Comparison of ENCODE assay signal across 20 cellular contexts in the genomic region with DNA sequence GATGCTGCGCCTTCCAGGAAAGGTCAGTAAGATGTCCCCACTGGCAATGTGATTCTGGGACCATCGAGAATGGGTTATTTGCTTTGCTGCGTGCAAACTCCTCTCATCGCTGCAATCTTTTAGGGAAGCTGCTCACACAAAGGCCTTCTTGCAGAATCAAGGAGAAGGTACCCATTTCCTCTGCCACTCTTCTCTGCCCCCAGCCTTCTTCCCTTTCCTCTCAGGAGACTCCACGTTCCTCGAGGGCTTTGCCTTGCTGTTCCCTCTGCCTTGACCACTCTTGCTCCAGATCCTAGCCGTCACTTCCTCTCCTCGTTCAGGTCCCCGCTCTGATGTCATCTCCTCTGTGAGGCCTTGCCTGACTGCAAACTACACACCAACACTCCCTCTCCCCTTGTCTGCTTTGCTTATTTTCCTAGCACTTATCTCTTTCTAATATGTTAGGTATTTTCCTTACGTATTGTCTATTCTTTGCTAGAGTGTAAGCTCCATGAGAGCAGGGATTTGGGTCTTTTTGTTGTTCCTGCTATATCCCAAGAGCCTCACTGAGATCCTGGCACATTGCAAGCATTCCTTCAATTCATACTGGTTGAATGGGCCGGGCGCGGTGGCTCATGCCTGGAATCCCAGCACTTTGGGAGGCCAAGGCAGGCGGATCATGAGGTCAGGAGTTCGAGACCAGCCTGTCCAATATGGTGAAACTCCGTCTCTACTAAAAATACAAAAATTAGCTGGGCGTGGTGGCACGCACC. TPM values are rescaled to one million over a fixed set of nuclear protein-coding genes. Genes with fewer than 3 reads are reported as not detected.
DNase-seq lines count a peak whose midpoint lies in the region; ATAC-seq and TF ChIP-seq lines count a peak whose summit lies in the region.
"Had no signal": no experiment of that assay in that cellular context is flagged by ENCODE, and none has a peak within 500 bp of the region (broad histone marks: within the 10 kb centered on the region; RNA-seq: fewer than 3 reads in every experiment).

No MANE protein-coding gene starts in this region.

- H3K4me3 ChIP-seq in body of pancreas (no peak overlapping the region), stomach (no peak overlapping the region), suprapubic skin (no peak overlapping the region)
- H3K4me3 ChIP-seq: lower lobe of right lung, SJSA1, testis had no signal

- TF ChIP-seq EP300 in stomach (IDR thresholded peaks at IDR 0.05), result no peak
- TF ChIP-seq EP300 in suprapubic skin (IDR thresholded peaks at IDR 0.05), result no peak

- H3K27me3 ChIP-seq in body of pancreas (no peaks in the 10 kb centered on the region), stomach (no peaks in the 10 kb centered on the region), suprapubic skin (no peaks in the 10 kb centered on the region)
- H3K27me3 ChIP-seq: foreskin keratinocyte, SJSA1, testis had no signal

- H3K9me3 Mint-ChIP-seq in IgD-negative memory B cell, result no peaks in the 10 kb centered on the region
- H3K9me3 Mint-ChIP-seq: activated T-cell treated with anti-CD3 and anti-CD28 coated beads, Interleukin-2, amount 50 U/mL, for 72 hours; natural killer cell treated with Interleukin-12 subunit alpha and Interleukin-12 subunit beta and Interleukin-15 and Interleukin-18, amount 100 ng/mL, for 72 hours had no signal

- H3K4me1 ChIP-seq in body of pancreas, result peaks cover 45% of the 10 kb centered on the region
- H3K4me1 ChIP-seq in stomach, result peaks cover 22 to 53% (median 37%) of the 10 kb centered on the region in 4 donors
- H3K4me1 ChIP-seq in suprapubic skin, result peaks cover 36% of the 10 kb centered on the region
- H3K4me1 ChIP-seq: foreskin keratinocyte, testis had no signal

- peak overlapping the region in 2 of 4 donors; percentile 29 to 35 for H3K4me3 Mint-ChIP-seq in IgD-negative memory B cell
- H3K4me3 Mint-ChIP-seq: activated T-cell treated with anti-CD3 and anti-CD28 coated beads, Interleukin-2, amount 50 U/mL, for 72 hours; natural killer cell treated with Interleukin-12 subunit alpha and Interleukin-12 subunit beta and Interleukin-15 and Interleukin-18, amount 100 ng/mL, for 72 hours had no signal

- WGBS in body of pancreas, 2 donors, result 78 to 84% methylated on average over 17 to 18 of the region's 18 CpGs
- 74 to 87% (median 83%) methylated on average over 17 to 18 of the region's 18 CpGs for WGBS in stomach, 5 donors
- WGBS in suprapubic skin, result 90% methylated on average over 18 of the region's 18 CpGs

- H3K27ac ChIP-seq in body of pancreas (peak overlapping the region in 3 of 4 donors; percentile 64 to 86 (median 75)), stomach (peak overlapping the region in 3 of 5 donors; percentile 75 to 85 (median 78)), suprapubic skin (no peak overlapping the region)
- H3K27ac ChIP-seq: foreskin keratinocyte, HL-60, SJSA1, testis had no signal

- peak; percentile 20 for DNase-seq in DMS53 (lab: John Stamatoyannopoulos, UW)
- no peak for DNase-seq in DMS53 treated with DMSO at 0.1 percent for 48 hours (lab: John Stamatoyannopoulos, UW; ENCODE audit: unreplicated experiment)
- peak in 1 of 4 donors; percentile 50 for DNase-seq in body of pancreas
- DNase-seq in stomach, result no peak
- no peak for DNase-seq in suprapubic skin (ENCODE audit: low spot score in 2 of 2)
- DNase-seq: 8988T; activated CD4-positive, alpha-beta T cell treated with anti-CD3 and anti-CD28 coated beads, Interleukin-2, amount 50 U/mL, for 4 hours; activated T-cell treated with anti-CD3 and anti-CD28 coated beads, Interleukin-2, amount 50 U/mL, for 72 hours; caudate nucleus; COR-L47; foreskin keratinocyte; lower lobe of right lung; NCI-H446; testis had no signal

- H3K36me3 ChIP-seq in body of pancreas (replicated peaks in 1 of 2; ENCODE audit: insufficient read depth in 1 of 2, low read depth in 2 of 2) (peaks cover 0 to 1% of the 10 kb centered on the region in 2 donors), stomach (peaks cover 11 to 32% (median 25%) of the 10 kb centered on the region in 4 donors), suprapubic skin (peaks cover 24% of the 10 kb centered on the region)

- H3K27me3 Mint-ChIP-seq in IgD-negative memory B cell, result peaks cover 12% of the 10 kb centered on the region

- peak overlapping the region; percentile 19 to 90 (median 47) for H3K27ac Mint-ChIP-seq in IgD-negative memory B cell
- H3K27ac Mint-ChIP-seq: activated T-cell treated with anti-CD3 and anti-CD28 coated beads, Interleukin-2, amount 50 U/mL, for 72 hours had no signal

- no peak for ATAC-seq in body of pancreas
- no peak for ATAC-seq in GM21447 (IDR thresholded peaks at IDR 0.05; ENCODE audit: unreplicated experiment)
- no peak for ATAC-seq in HG03432 (IDR thresholded peaks at IDR 0.05; ENCODE audit: unreplicated experiment)
- ATAC-seq: activated T-cell treated with anti-CD3 and anti-CD28 coated beads, Interleukin-2, amount 50 U/mL, for 72 hours; foreskin keratinocyte; natural killer cell treated with Interleukin-12 subunit alpha and Interleukin-12 subunit beta and Interleukin-15 and Interleukin-18, amount 100 ng/mL, for 72 hours had no signal

- peaks cover 17 to 26% (median 26%) of the 10 kb centered on the region in 3 donors for H3K4me1 Mint-ChIP-seq in IgD-negative memory B cell

- TF ChIP-seq CTCF in body of pancreas (IDR thresholded peaks at IDR 0.05) (no peak), stomach (IDR thresholded peaks at IDR 0.05) (no peak), suprapubic skin (IDR thresholded peaks at IDR 0.05) (no peak)

- H3K9me3 ChIP-seq in body of pancreas (no peaks in the 10 kb centered on the region), stomach (no peaks in the 10 kb centered on the region), suprapubic skin (no peaks in the 10 kb centered on the region)
- H3K9me3 ChIP-seq: lower lobe of right lung, SJSA1, testis had no signal

- TF ChIP-seq POLR2A in body of pancreas (IDR thresholded peaks at IDR 0.05), result no peak
- TF ChIP-seq POLR2A in stomach (IDR thresholded peaks at IDR 0.05), result no peak
- TF ChIP-seq POLR2A in suprapubic skin (IDR thresholded peaks at IDR 0.05), result no peak

- H3K36me3 Mint-ChIP-seq in IgD-negative memory B cell, result no peaks in the 10 kb centered on the region
- H3K36me3 Mint-ChIP-seq: natural killer cell treated with Interleukin-12 subunit alpha and Interleukin-12 subunit beta and Interleukin-15 and Interleukin-18, amount 100 ng/mL, for 72 hours had no signal

- intact Hi-C loops in body of pancreas (cut with DNase I), result no loop called here
- intact Hi-C loops in stomach (cut with DNase I; ENCODE audit: low total_unique reads), result no loop called here

RNA-seq across cellular contexts. Expression of a gene that starts 5.3 kb away (rescaled TPM):
- 28.3 TPM for polyA plus RNA-seq in IgD-negative memory B cell
- total RNA-seq in body of pancreas, result 10 to 100 TPM; 27.7 to 35.5 TPM
- 10 to 100 TPM; 18.2 to 87.5 (median 53.5) TPM for total RNA-seq in stomach
- polyA plus RNA-seq in stomach, result 10 to 100 TPM; 18.0 to 40.5 (median 32.9) TPM
- total RNA-seq in suprapubic skin, result 10 to 100 TPM; 38.9 to 53.7 (median 49.0) TPM

RNA-seq across cellular contexts. Expression of a gene that starts 31.1 kb away (rescaled TPM):
- polyA plus RNA-seq in IgD-negative memory B cell, result 29.6 TPM
- 10 to 100 TPM; 77.3 to 94.6 TPM for total RNA-seq in body of pancreas
- 100 to 1,000 TPM in 3 of 5 donors, 10 to 100 TPM in 2; 74.2 to 158 (median 107) TPM for total RNA-seq in stomach
- polyA plus RNA-seq in stomach, result 10 to 100 TPM; 45.2 to 61.3 (median 54.4) TPM
- total RNA-seq in suprapubic skin, result 100 to 1,000 TPM in 2 of 4 donors, 10 to 100 TPM in 2; 74.9 to 116 (median 103) TPM

RNA-seq across cellular contexts. Expression of a gene that starts 55.0 kb away (rescaled TPM):
- polyA plus RNA-seq in IgD-negative memory B cell (51.7 TPM), stomach (10 to 100 TPM; 22.9 to 27.1 (median 26.6) TPM)
- total RNA-seq in body of pancreas (10 to 100 TPM; 26.4 to 34.2 TPM), stomach (10 to 100 TPM; 38.0 to 97.6 (median 93.4) TPM), suprapubic skin (100 to 1,000 TPM in 3 of 4 donors, 10 to 100 TPM in 1; 91.8 to 160 (median 123) TPM)
